In genomic region chr1:157135646-157136045, GRCh38 we compare ENCODE assay signal across 13 cellular contexts. TPM values are rescaled to one million over a fixed set of nuclear protein-coding genes. Genes with fewer than 3 reads are reported as not detected.
DNase-seq lines count a peak whose midpoint lies in the region; ATAC-seq and TF ChIP-seq lines count a peak whose summit lies in the region.
"Had no signal": no experiment of that assay in that cellular context is flagged by ENCODE, and none has a peak within 500 bp of the region (broad histone marks: within the 10 kb centered on the region; RNA-seq: fewer than 3 reads in every experiment).

No MANE protein-coding gene starts in this region.

- no peak overlapping the region for H3K4me3 ChIP-seq in PC-3 (ENCODE audit: low read length)
- no peak overlapping the region for H3K4me3 ChIP-seq in trophoblast cell (ENCODE audit: low read depth, low read length)

- H2BK12ac ChIP-seq in trophoblast cell (ENCODE audit: low read length), result no peak overlapping the region

- peaks cover 14% of the 10 kb centered on the region for H3K79me1 ChIP-seq in trophoblast cell (ENCODE audit: low read length)

- H4K20me1 ChIP-seq in PC-3 (ENCODE audit: low read length), result peaks cover 21% of the 10 kb centered on the region

- H2BK5ac ChIP-seq in trophoblast cell (ENCODE audit: low read depth, low read length, poor library complexity), result no peak overlapping the region

- no peak overlapping the region for H4K91ac ChIP-seq in trophoblast cell (ENCODE audit: low read depth, low read length)

- no peak for ATAC-seq in PC-3
- no peak for ATAC-seq in esophagus mucosa
- ATAC-seq in HG03025 (IDR thresholded peaks at IDR 0.05; ENCODE audit: low FRiP score, unreplicated experiment), result no peak
- ATAC-seq: left ventricle myocardium superior had no signal

- no TSS peak for BruUV-seq in PC-3 (replicated peaks; lab: Mats Ljungman, UMichigan)

- no peak overlapping the region for H2AK5ac ChIP-seq in trophoblast cell (ENCODE audit: low read length)

- WGBS in trophoblast cell (ENCODE audit: extremely low coverage, insufficient coverage, insufficient read length), result no CpG with 5 or more reads among the region's 1 CpG

- H3K4me2 ChIP-seq in PC-3 (ENCODE audit: low read length), result peak overlapping the region; percentile 92; the same call in 1 of the 2 replicates
- H3K4me2 ChIP-seq in trophoblast cell (ENCODE audit: low read length), result no peak overlapping the region

- no peaks in the 10 kb centered on the region for H3K9me2 ChIP-seq in PC-3 (replicated peaks; ENCODE audit: low read length)

- H4K12ac ChIP-seq in trophoblast cell (ENCODE audit: low read depth, low read length), result no peak overlapping the region

- H3F3A ChIP-seq in PC-3 (ENCODE audit: low read length, unreplicated experiment), result no peaks in the 10 kb centered on the region

- CTCF ChIA-PET in PC-3 (lab: Charles Lee), result no interaction called here

- H2BK120ac ChIP-seq in trophoblast cell (ENCODE audit: insufficient read depth, low read length, poor library complexity), result no peak overlapping the region

- POLR2A ChIA-PET in PC-3 (lab: Charles Lee; ENCODE audit: unreplicated experiment), result no interaction called here

- no peak overlapping the region for H3K4ac ChIP-seq in trophoblast cell (ENCODE audit: low read depth, low read length)

- intact Hi-C loops in PC-3 (cut with micrococcal nuclease), result no loop called here

- H3K79me2 ChIP-seq in PC-3 (ENCODE audit: low read length) (peaks cover 38% of the 10 kb centered on the region), trophoblast cell (ENCODE audit: control insufficient read depth, insufficient read depth, low read length, poor library complexity) (peaks cover 15% of the 10 kb centered on the region)

- TF ChIP-seq POLR2A in erythroblast (IDR thresholded peaks at IDR 0.05; ENCODE audit: low read length), result no peak

- H3K14ac ChIP-seq in trophoblast cell (ENCODE audit: low read length), result no peak overlapping the region

- peak; percentile 3 for DNase-seq in DMS53 treated with DMSO at 0.1 percent for 48 hours (lab: John Stamatoyannopoulos, UW; ENCODE audit: unreplicated experiment)
- DNase-seq in PC-3, result no peak
- DNase-seq in erythroblast (lab: John Stamatoyannopoulos, UW), result peak; percentile 24 to 47
- no peak for DNase-seq in trophoblast cell
- no peak for DNase-seq in cerebellar cortex (ENCODE audit: low spot score)
- DNase-seq: activated CD8-positive, alpha-beta memory T cell treated with anti-CD3 and anti-CD28 coated beads, Interleukin-2, amount 50 U/mL, for 48 hours; DMS79 treated with DMSO at 0.1 percent for 48 hours; foreskin fibroblast; left ventricle myocardium superior; NCI-H1105; NK-92 treated with Interleukin-12 subunit alpha and Interleukin-12 subunit beta, amount 100 ng/mL, for 24 hours had no signal

- H3K9ac ChIP-seq in PC-3 (ENCODE audit: low read length), result no peak overlapping the region
- H3K9ac ChIP-seq in trophoblast cell (ENCODE audit: low read length), result no peak overlapping the region

- H3K27me3 ChIP-seq in PC-3 (ENCODE audit: low read length), result no peaks in the 10 kb centered on the region
- H3K27me3 ChIP-seq in trophoblast cell (ENCODE audit: insufficient read depth, low read length), result no peaks in the 10 kb centered on the region

- no peaks in the 10 kb centered on the region for H3K9me3 ChIP-seq in PC-3 (ENCODE audit: low read length)
- H3K9me3 ChIP-seq in trophoblast cell (ENCODE audit: insufficient read depth, low read depth, low read length), result no peaks in the 10 kb centered on the region

- H3K23ac ChIP-seq in trophoblast cell (ENCODE audit: low read length), result no peak overlapping the region

- H3K27ac ChIP-seq in PC-3 (ENCODE audit: low read length) (no peak overlapping the region), trophoblast cell (ENCODE audit: low read depth, low read length) (peak overlapping the region; percentile 1)

- no peak overlapping the region for H4K8ac ChIP-seq in trophoblast cell (ENCODE audit: low read depth, low read length)

- TF ChIP-seq CTCF in PC-3 (conservative IDR thresholded peaks at IDR 0.05; ENCODE audit: low read depth, low read length), result no peak

- H3K4me1 ChIP-seq in PC-3 (ENCODE audit: insufficient read depth, low read length) (peaks cover 14% of the 10 kb centered on the region), trophoblast cell (ENCODE audit: control insufficient read depth in 1 of 2, insufficient read depth in 2 of 2, low read length in 2 of 2) (peaks cover 12 to 27% of the 10 kb centered on the region in 2 experiments)

- H3K18ac ChIP-seq in trophoblast cell (ENCODE audit: low read length), result no peak overlapping the region

- H2AFZ ChIP-seq in PC-3 (ENCODE audit: low read length) (no peak overlapping the region), trophoblast cell (ENCODE audit: insufficient read depth, low read length, poor library complexity) (no peak overlapping the region)

- peaks cover 48% of the 10 kb centered on the region for H3K36me3 ChIP-seq in PC-3 (ENCODE audit: low read depth, low read length)
- H3K36me3 ChIP-seq in trophoblast cell (ENCODE audit: control insufficient read depth in 1 of 2, insufficient read depth in 2 of 2, low read length in 2 of 2), result peaks cover 4 to 15% of the 10 kb centered on the region in 2 experiments

RNA-seq across cellular contexts. Expression of gene ETV3, which starts 2.5 kb away (rescaled TPM):
- total RNA-seq in PC-3 (2014; rRNA removed) (10.1 and 12.2 TPM in 2 replicates), esophagus mucosa (40.7 TPM)
- polyA plus RNA-seq in trophoblast cell (2013), result 11.1 and 11.7 TPM in 2 replicates

RNA-seq across cellular contexts. Expression of gene ETV3L, which starts 36.0 kb away (rescaled TPM):
- not detected in 2 replicates for total RNA-seq in PC-3 (2014; rRNA removed)
- polyA plus RNA-seq in trophoblast cell (2013), result not detected in 2 replicates
- total RNA-seq in esophagus mucosa, result not detected
- total RNA-seq: left ventricle myocardium superior had no signal

Comparison
In these comparisons a context has a peak if more than half of its experiments do, and no peak if none do; other contexts are left out.
1. DNase-seq: peak in DMS53 treated with DMSO at 0.1 percent for 48 hours (single experiment) and erythroblast (2 of 2); none in PC-3 (single experiment), trophoblast cell (0 of 2) and cerebellar cortex (single experiment).